In genomic region chr12:27571463-27571862, GRCh38 we compare ENCODE assay signal across 11 cellular contexts. TPM values are rescaled to one million over a fixed set of nuclear protein-coding genes. Genes with fewer than 3 reads are reported as not detected.
DNase-seq lines count a peak whose midpoint lies in the region; ATAC-seq and TF ChIP-seq lines count a peak whose summit lies in the region.
"Had no signal": no experiment of that assay in that cellular context is flagged by ENCODE, and none has a peak within 500 bp of the region (broad histone marks: within the 10 kb centered on the region; RNA-seq: fewer than 3 reads in every experiment).

No MANE protein-coding gene starts in this region.

- TF ChIP-seq CTCF in fibroblast of the aortic adventitia (IDR thresholded peaks at IDR 0.05; ENCODE audit: insufficient read depth, low read length), result no peak
- TF ChIP-seq CTCF in CD14-positive monocyte (IDR thresholded peaks at IDR 0.05), result no peak

- CTCF ChIA-PET in activated CD4-positive, alpha-beta T cell treated with anti-CD3 and anti-CD28 coated beads for 36 hours (lab: Charles Lee), result no interaction called here

- no peaks in the 10 kb centered on the region for H3K9me3 Mint-ChIP-seq in activated CD4-positive, alpha-beta T cell treated with anti-CD3 and anti-CD28 coated beads for 36 hours (ENCODE audit: low read depth)
- H3K9me3 Mint-ChIP-seq in stimulated activated effector memory CD8-positive, alpha-beta T cell treated with anti-CD3 and anti-CD28 coated beads, Interleukin-12 subunit alpha, Interleukin-12 subunit beta, amount 100 ng/mL, for 72 hours, result no peaks in the 10 kb centered on the region
- no peaks in the 10 kb centered on the region for H3K9me3 Mint-ChIP-seq in T-helper 2 cell treated with Interferon-gamma antibody and Interleukin-4, amounts not matched to agents 5 μg/mL and 100 μg/mL, for 36 hours
- H3K9me3 Mint-ChIP-seq in CD14-positive monocyte, result peaks cover 0 to 2% (median 0%) of the 10 kb centered on the region in 7 donors

- peak; percentile 33 for ATAC-seq in activated CD4-positive, alpha-beta T cell treated with anti-CD3 and anti-CD28 coated beads for 36 hours
- peak; percentile 75 for ATAC-seq in stimulated activated effector memory CD8-positive, alpha-beta T cell treated with anti-CD3 and anti-CD28 coated beads, Interleukin-12 subunit alpha, Interleukin-12 subunit beta, amount 100 ng/mL, for 72 hours

- H3K4me3 Mint-ChIP-seq in activated CD4-positive, alpha-beta T cell treated with anti-CD3 and anti-CD28 coated beads for 36 hours, result no peak overlapping the region
- H3K4me3 Mint-ChIP-seq in stimulated activated effector memory CD8-positive, alpha-beta T cell treated with anti-CD3 and anti-CD28 coated beads, Interleukin-12 subunit alpha, Interleukin-12 subunit beta, amount 100 ng/mL, for 72 hours, result no peak overlapping the region
- no peak overlapping the region for H3K4me3 Mint-ChIP-seq in T-helper 2 cell treated with Interferon-gamma antibody and Interleukin-4, amounts not matched to agents 5 μg/mL and 100 μg/mL, for 36 hours
- no peak overlapping the region for H3K4me3 Mint-ChIP-seq in CD14-positive monocyte

- intact Hi-C loops in activated CD4-positive, alpha-beta T cell treated with anti-CD3 and anti-CD28 coated beads for 36 hours (cut with DNase I, micrococcal nuclease), result no loop called here
- intact Hi-C loops in CD14-positive monocyte (cut with micrococcal nuclease), result no loop called here

- H3K36me3 Mint-ChIP-seq in activated CD4-positive, alpha-beta T cell treated with anti-CD3 and anti-CD28 coated beads for 36 hours (ENCODE audit: low read depth), result no peaks in the 10 kb centered on the region
- no peaks in the 10 kb centered on the region for H3K36me3 Mint-ChIP-seq in stimulated activated effector memory CD8-positive, alpha-beta T cell treated with anti-CD3 and anti-CD28 coated beads, Interleukin-12 subunit alpha, Interleukin-12 subunit beta, amount 100 ng/mL, for 72 hours
- H3K36me3 Mint-ChIP-seq in T-helper 2 cell treated with Interferon-gamma antibody and Interleukin-4, amounts not matched to agents 5 μg/mL and 100 μg/mL, for 36 hours (ENCODE audit: low read depth), result no peaks in the 10 kb centered on the region
- H3K36me3 Mint-ChIP-seq in CD14-positive monocyte, result no peaks in the 10 kb centered on the region

- peaks cover 14% of the 10 kb centered on the region for H3K4me1 Mint-ChIP-seq in activated CD4-positive, alpha-beta T cell treated with anti-CD3 and anti-CD28 coated beads for 36 hours
- no peaks in the 10 kb centered on the region for H3K4me1 Mint-ChIP-seq in stimulated activated effector memory CD8-positive, alpha-beta T cell treated with anti-CD3 and anti-CD28 coated beads, Interleukin-12 subunit alpha, Interleukin-12 subunit beta, amount 100 ng/mL, for 72 hours
- no peaks in the 10 kb centered on the region for H3K4me1 Mint-ChIP-seq in T-helper 2 cell treated with Interferon-gamma antibody and Interleukin-4, amounts not matched to agents 5 μg/mL and 100 μg/mL, for 36 hours (ENCODE audit: low read depth)
- peaks cover 2% of the 10 kb centered on the region for H3K4me1 Mint-ChIP-seq in CD14-positive monocyte

- no peak overlapping the region for H3K27ac Mint-ChIP-seq in activated CD4-positive, alpha-beta T cell treated with anti-CD3 and anti-CD28 coated beads for 36 hours
- H3K27ac Mint-ChIP-seq in stimulated activated effector memory CD8-positive, alpha-beta T cell treated with anti-CD3 and anti-CD28 coated beads, Interleukin-12 subunit alpha, Interleukin-12 subunit beta, amount 100 ng/mL, for 72 hours, result no peak overlapping the region
- no peak overlapping the region for H3K27ac Mint-ChIP-seq in T-helper 2 cell treated with Interferon-gamma antibody and Interleukin-4, amounts not matched to agents 5 μg/mL and 100 μg/mL, for 36 hours
- H3K27ac Mint-ChIP-seq in CD14-positive monocyte, result no peak overlapping the region

- no peaks in the 10 kb centered on the region for H3K27me3 Mint-ChIP-seq in activated CD4-positive, alpha-beta T cell treated with anti-CD3 and anti-CD28 coated beads for 36 hours
- H3K27me3 Mint-ChIP-seq in T-helper 2 cell treated with Interferon-gamma antibody and Interleukin-4, amounts not matched to agents 5 μg/mL and 100 μg/mL, for 36 hours (ENCODE audit: low read depth), result peaks cover 11% of the 10 kb centered on the region
- peaks cover 0 to 1% (median 0%) of the 10 kb centered on the region in 3 donors for H3K27me3 Mint-ChIP-seq in CD14-positive monocyte (ENCODE audit: low read depth in 3 of 3)

- POLR2A ChIA-PET in activated CD4-positive, alpha-beta T cell treated with anti-CD3 and anti-CD28 coated beads for 36 hours (lab: Charles Lee), result no interaction called here

- H3K4me3 ChIP-seq in SJSA1 (no peak overlapping the region), fibroblast of the aortic adventitia (ENCODE audit: low read depth, low read length) (no peak overlapping the region)

- no peaks in the 10 kb centered on the region for H3K27me3 ChIP-seq in SJSA1 (replicated peaks)

- no peaks in the 10 kb centered on the region for H3K36me3 ChIP-seq in SJSA1

- no peak for DNase-seq in activated CD4-positive, alpha-beta T cell treated with anti-CD3 and anti-CD28 coated beads for 36 hours
- no peak for DNase-seq in activated CD4-positive, alpha-beta T cell treated with anti-CD3 and anti-CD28 coated beads for 1 hour
- DNase-seq in SJSA1 (ENCODE audit: low read depth in 1 of 2, low spot score in 2 of 2), result peak in 1 of 2 experiments; percentile 58
- DNase-seq in fibroblast of the aortic adventitia (ENCODE audit: low read depth), result peak; percentile 75
- DNase-seq in stimulated activated effector memory CD8-positive, alpha-beta T cell treated with anti-CD3 and anti-CD28 coated beads, Interleukin-12 subunit alpha, Interleukin-12 subunit beta, amount 100 ng/mL, for 72 hours (ENCODE audit: low spot score in 2 of 2), result no peak
- DNase-seq in T-helper 2 cell treated with Interferon-gamma antibody and Interleukin-4, amounts not matched to agents 5 μg/mL and 100 μg/mL, for 36 hours (ENCODE audit: low spot score), result no peak
- DNase-seq in NCI-H1105 (lab: John Stamatoyannopoulos, UW), result no peak
- DNase-seq in CD14-positive monocyte (ENCODE audit: low spot score), result no peak
- DNase-seq: 8988T, NCI-H1930, nucleus accumbens had no signal

- peaks cover 56% of the 10 kb centered on the region for H3K4me1 ChIP-seq in SJSA1 (replicated peaks)

- H3K9me3 ChIP-seq in SJSA1 (replicated peaks), result no peaks in the 10 kb centered on the region

- H3K27ac ChIP-seq in SJSA1, result peak overlapping the region; percentile 80

RNA-seq across cellular contexts. Expression of gene PPFIBP1, which starts 47.5 kb away (rescaled TPM):
- 10 to 100 TPM; 14.9 to 15.6 TPM for total RNA-seq in activated CD4-positive, alpha-beta T cell treated with anti-CD3 and anti-CD28 coated beads for 36 hours
- total RNA-seq in SJSA1 (2014; rRNA removed; shearing (Covaris generic)), result 52.9 and 86.9 TPM in 2 replicates
- 131 and 211 TPM in 2 replicates for total RNA-seq in fibroblast of the aortic adventitia (ENCODE audit: low replicate concordance)
- under 1 TPM; 0.25 to 0.79 TPM for polyA plus RNA-seq in CD14-positive monocyte
